In the genomic region with DNA sequence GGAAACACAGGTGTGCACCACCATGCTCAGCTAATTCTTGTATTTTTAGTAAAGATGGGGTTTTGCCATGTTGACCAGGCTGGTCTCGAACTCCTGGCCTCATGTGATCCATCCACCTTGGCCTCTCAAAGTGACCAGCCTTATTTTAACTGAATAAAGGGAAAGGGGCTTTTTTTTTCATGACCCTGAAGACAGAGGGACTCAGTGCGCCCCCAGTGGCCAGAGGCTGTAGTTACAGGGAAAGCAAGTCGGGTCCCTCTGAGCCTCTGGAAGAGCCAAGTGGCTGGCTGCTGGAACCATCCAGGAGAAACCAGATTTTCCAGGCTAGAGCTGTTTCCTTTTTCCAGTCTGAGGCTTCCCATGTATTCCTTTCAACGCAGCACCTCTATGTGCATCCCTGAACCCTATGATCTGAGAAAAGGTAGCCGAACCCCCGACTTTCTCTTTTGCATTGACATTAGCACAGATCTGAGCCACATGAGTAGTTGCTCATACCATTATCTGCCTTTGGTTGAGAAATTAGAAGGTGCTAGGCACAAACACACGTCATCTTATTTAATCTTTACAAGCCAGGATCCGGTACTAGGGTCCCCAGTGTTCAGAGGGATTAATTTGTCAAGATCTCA, we compare ENCODE assay signal across 9 cellular contexts.
DNase-seq lines count a peak whose midpoint lies in the region; ATAC-seq and TF ChIP-seq lines count a peak whose summit lies in the region.
"Had no signal": no experiment of that assay in that cellular context is flagged by ENCODE, and none has a peak within 500 bp of the region (broad histone marks: within the 10 kb centered on the region; RNA-seq: fewer than 3 reads in every experiment).

No MANE protein-coding gene starts in this region.

- H4K20me1 ChIP-seq in SK-N-SH (ENCODE audit: insufficient read depth) = no peaks in the 10 kb centered on the region

- no peaks in the 10 kb centered on the region for H3K27me3 Mint-ChIP-seq in CD8-positive, alpha-beta T cell (ENCODE audit: low read depth)

- H3K27ac Mint-ChIP-seq in CD8-positive, alpha-beta T cell = no peak overlapping the region

- in situ Hi-C loops in HAP-1 (cut with MboI; ENCODE audit: low sequenced_read_pairs) = no loop called here

- no peaks in the 10 kb centered on the region for H3K27me3 ChIP-seq in CD8-positive, alpha-beta T cell (ENCODE audit: insufficient read depth, low read length)
- H3K27me3 ChIP-seq in HAP-1 (ENCODE audit: low read depth) (no peaks in the 10 kb centered on the region), SK-N-SH (ENCODE audit: insufficient read depth) (no peaks in the 10 kb centered on the region; the same call in 1 of the 2 replicates), right lobe of liver (no peaks in the 10 kb centered on the region), testis (no peaks in the 10 kb centered on the region)

- CTCF ChIA-PET in CD8-positive, alpha-beta T cell (lab: Charles Lee) = interaction anchor here (0.8 to 1.6 kb wide), 5 partner anchors 9 to 33 kb away, joined by 3 to 5 read pairs (median 3); no protein-coding TSS in a partner anchor
- CTCF ChIA-PET in SK-N-SH (lab: Yijun Ruan, JAX) = interaction anchor here (0.9 to 5.7 kb wide), 32 partner anchors 7 to 478 kb away, joined by 3 to 31 read pairs (median 4); no protein-coding TSS in a partner anchor

- H3K79me2 ChIP-seq in SK-N-SH (ENCODE audit: insufficient read depth) = no peaks in the 10 kb centered on the region

- no peak for ATAC-seq in CD8-positive, alpha-beta T cell
- ATAC-seq in right lobe of liver (peak; percentile 35 to 70 (median 64)), GM19463 (IDR thresholded peaks at IDR 0.05; ENCODE audit: unreplicated experiment) (no peak), GM19035 (IDR thresholded peaks at IDR 0.05; ENCODE audit: unreplicated experiment) (no peak)

- H3K9ac ChIP-seq in SK-N-SH = no peak overlapping the region

- POLR2A ChIA-PET in CD8-positive, alpha-beta T cell (lab: Charles Lee) = no interaction called here
- POLR2A ChIA-PET in SK-N-SH (lab: Yijun Ruan, JAX) = no interaction called here

- H3K36me3 ChIP-seq in CD8-positive, alpha-beta T cell (ENCODE audit: insufficient read depth, low read length) = no peaks in the 10 kb centered on the region
- H3K36me3 ChIP-seq in HAP-1 (replicated peaks) = no peaks in the 10 kb centered on the region
- no peaks in the 10 kb centered on the region for H3K36me3 ChIP-seq in SK-N-SH (replicated peaks in 1 of 2; ENCODE audit: control insufficient read depth in 1 of 2, insufficient read depth in 2 of 2, low read length in 1 of 2)
- no peaks in the 10 kb centered on the region for H3K36me3 ChIP-seq in right lobe of liver
- H3K36me3 ChIP-seq in testis (ENCODE audit: low read depth, missing control alignments) = no peaks in the 10 kb centered on the region

- H3K9me3 Mint-ChIP-seq in CD8-positive, alpha-beta T cell = no peaks in the 10 kb centered on the region

- no peak overlapping the region for H3K4me2 ChIP-seq in SK-N-SH

- no peaks in the 10 kb centered on the region for H3K36me3 Mint-ChIP-seq in CD8-positive, alpha-beta T cell
- H3K36me3 Mint-ChIP-seq: IgD-negative memory B cell had no signal

- no peaks in the 10 kb centered on the region for H3K4me1 Mint-ChIP-seq in CD8-positive, alpha-beta T cell (ENCODE audit: low read depth)
- H3K4me1 Mint-ChIP-seq: IgD-negative memory B cell had no signal

- H3K9me2 ChIP-seq in SK-N-SH = no peaks in the 10 kb centered on the region

- no peak overlapping the region for H3K27ac ChIP-seq in CD8-positive, alpha-beta T cell (ENCODE audit: low read depth, low read length)
- no peak overlapping the region for H3K27ac ChIP-seq in SK-N-SH (ENCODE audit: low read depth in 2 of 2, low read length in 1 of 2)
- no peak overlapping the region for H3K27ac ChIP-seq in right lobe of liver
- no peak overlapping the region for H3K27ac ChIP-seq in testis

- H3K4me3 Mint-ChIP-seq in CD8-positive, alpha-beta T cell = no peak overlapping the region

- no peak for TF ChIP-seq EP300 in SK-N-SH (IDR thresholded peaks at IDR 0.05; ENCODE audit: borderline replicate concordance in 1 of 2, low read depth in 1 of 2, low read length in 1 of 2)

- DNase-seq in CD8-positive, alpha-beta T cell = peak in 3 of 7 experiments; percentile 4 to 30 (median 18)
- peak; percentile 38 to 74 for DNase-seq in HAP-1 (ENCODE audit: low spot score in 2 of 2)
- peak; percentile 78 for DNase-seq in SK-N-SH
- peak; percentile 53 for DNase-seq in cerebellar cortex (ENCODE audit: low spot score)
- DNase-seq in right lobe of liver = peak in 1 of 3 donors; percentile 50
- DNase-seq in testis = peak; percentile 64

- TF ChIP-seq POLR2A in right lobe of liver (IDR thresholded peaks at IDR 0.05) (no peak), testis (IDR thresholded peaks at IDR 0.05) (no peak)

- WGBS in SK-N-SH (ENCODE audit: low lambda C conversion rate) = 44% methylated on average over 8 of the region's 8 CpGs
- WGBS in right lobe of liver (ENCODE audit: insufficient coverage, low coverage, low lambda C conversion rate, missing lambda C conversion rate) = 47% methylated on average over 8 of the region's 8 CpGs
- 65 to 68% methylated on average over 8 of the region's 8 CpGs for WGBS in testis, 2 donors

- TF ChIP-seq RAD21 in SK-N-SH (IDR thresholded peaks at IDR 0.05; ENCODE audit: low read length) = peak; percentile 65

- no peak overlapping the region for H3K4me3 ChIP-seq in CD8-positive, alpha-beta T cell (ENCODE audit: low read depth, low read length)
- H3K4me3 ChIP-seq in HAP-1 = no peak overlapping the region
- peak overlapping the region in 1 of 2 experiments; percentile 39; a peak in 1 of 4 replicates for H3K4me3 ChIP-seq in SK-N-SH (ENCODE audit: low read depth in 2 of 2, low read length in 1 of 2)
- H3K4me3 ChIP-seq in right lobe of liver = no peak overlapping the region
- H3K4me3 ChIP-seq in testis = no peak overlapping the region

- peak; percentile 74 for TF ChIP-seq CTCF in CD8-positive, alpha-beta T cell (IDR thresholded peaks at IDR 0.05)
- peak; percentile 95 for TF ChIP-seq CTCF in SK-N-SH (IDR thresholded peaks at IDR 0.05)
- peak; percentile 35 to 80 (median 69) for TF ChIP-seq CTCF in right lobe of liver (IDR thresholded peaks at IDR 0.05)
- TF ChIP-seq CTCF in testis (IDR thresholded peaks at IDR 0.05) = peak; percentile 36 to 84 (median 60)

- no peaks in the 10 kb centered on the region for H3K9me3 ChIP-seq in CD8-positive, alpha-beta T cell (ENCODE audit: low read length)
- no peaks in the 10 kb centered on the region for H3K9me3 ChIP-seq in HAP-1
- H3K9me3 ChIP-seq in SK-N-SH = no peaks in the 10 kb centered on the region
- no peaks in the 10 kb centered on the region for H3K9me3 ChIP-seq in right lobe of liver
- H3K9me3 ChIP-seq in testis = no peaks in the 10 kb centered on the region

- intact Hi-C loops in CD8-positive, alpha-beta T cell (cut with DNase I, micrococcal nuclease) = no loop called here
- intact Hi-C loops in right lobe of liver (cut with DNase I) (no loop called here), testis (cut with DNase I; ENCODE audit: low total_unique reads) (no loop called here)

- H3K4me1 ChIP-seq in CD8-positive, alpha-beta T cell (ENCODE audit: insufficient read depth, low read length) = no peaks in the 10 kb centered on the region
- H3K4me1 ChIP-seq in HAP-1 = no peaks in the 10 kb centered on the region
- no peaks in the 10 kb centered on the region; a peak in 1 of 4 replicates for H3K4me1 ChIP-seq in SK-N-SH (ENCODE audit: control insufficient read depth in 1 of 2, insufficient read depth in 2 of 2, low read depth in 1 of 2, low read length in 1 of 2)
- H3K4me1 ChIP-seq in right lobe of liver = no peaks in the 10 kb centered on the region
- peaks cover 20% of the 10 kb centered on the region for H3K4me1 ChIP-seq in testis

- no peak overlapping the region for H2AFZ ChIP-seq in SK-N-SH (ENCODE audit: low read depth)

- H3F3A ChIP-seq in SK-N-SH (replicated peaks; ENCODE audit: insufficient read depth) = no peaks in the 10 kb centered on the region

TF ChIP-seq in SK-N-SH, 30 proteins besides CTCF, POLR2A, EP300 and RAD21:
- TF ChIP-seq SMC3 (IDR thresholded peaks at IDR 0.05; ENCODE audit: low read depth, low read length) (peak; percentile 19; the same call in 1 of the 2 replicates), NFIC (IDR thresholded peaks at IDR 0.05; ENCODE audit: borderline replicate concordance) (no peak)

Comparison
In these comparisons a context has a peak if more than half of its experiments do, and no peak if none do; other contexts are left out.
1. ATAC-seq: peak in right lobe of liver (4 of 4); none in CD8-positive, alpha-beta T cell (single experiment), GM19463 (single experiment) and GM19035 (single experiment).
2. Peak in every context shown above with its lines, with median percentiles within 50 percentile points of each other: CTCF ChIP-seq.